In genomic region chr5:34806532-34806931, GRCh38 we compare ENCODE assay signal across 22 cellular contexts. TPM values are rescaled to one million over a fixed set of nuclear protein-coding genes. Genes with fewer than 3 reads are reported as not detected.
A peak's percentile ranks its signal among the peaks of the same experiment; 100 is the strongest.
DNase-seq lines count a peak whose midpoint lies in the region; ATAC-seq, FAIRE-seq and TF ChIP-seq lines count a peak whose summit lies in the region.
"Had no signal": no experiment of that assay in that cellular context is flagged by ENCODE, and none has a peak within 500 bp of the region (broad histone marks: within the 10 kb centered on the region; RNA-seq: fewer than 3 reads in every experiment).

No MANE protein-coding gene starts in this region.

- no peak overlapping the region for H3K4ac ChIP-seq in H9 (ENCODE audit: low read depth, low read length)

- DNase-seq in H9 (no peak), chondrocyte (ENCODE audit: low spot score) (no peak), endothelial cell of umbilical vein (ENCODE audit: low read depth, low spot score) (no peak), NCI-H2196 (lab: John Stamatoyannopoulos, UW; ENCODE audit: unreplicated experiment) (no peak)
- no peak for DNase-seq in stimulated activated naive CD8-positive, alpha-beta T cell treated with anti-CD3 and anti-CD28 coated beads, Interleukin-15, Interleukin-2, amounts not matched to agents 100 U/mL and 50 U/mL, for 24 hours
- DNase-seq: ACHN; BE2C; C1 segment of cervical spinal cord; CD4-positive, CD25-positive, alpha-beta regulatory T cell; CD8-positive, alpha-beta memory T cell; COR-L47 had no signal

- TF ChIP-seq POLR2A in endothelial cell of umbilical vein (IDR thresholded peaks at IDR 0.05; ENCODE audit: low read depth, low read length): no peak

- no peak overlapping the region for H4K8ac ChIP-seq in H9 (replicated peaks; ENCODE audit: insufficient read length, low read depth, low read length)

- FAIRE-seq in endothelial cell of umbilical vein (lab: Jason Lieb, UNC): no peak
- FAIRE-seq: A204.1, D721Med, G401.6, GM12891, GM19239 had no signal

- H2BK20ac ChIP-seq in H9 (ENCODE audit: low read depth, low read length, poor library complexity, severe bottlenecking): no peak overlapping the region

- no peaks in the 10 kb centered on the region for H3K79me1 ChIP-seq in H9 (ENCODE audit: insufficient read depth, low read depth, low read length, poor library complexity, severe bottlenecking)

- WGBS in H9 (ENCODE audit: extremely low coverage, insufficient read length, low lambda C conversion rate): no CpG with 5 or more reads among the region's 6 CpGs

- H2BK5ac ChIP-seq in H9 (ENCODE audit: insufficient read length, low read length): no peak overlapping the region

- no peak overlapping the region for H3K4me2 ChIP-seq in H9 (ENCODE audit: insufficient read depth, insufficient read length, low read length)
- H3K4me2 ChIP-seq in endothelial cell of umbilical vein (ENCODE audit: insufficient read depth, low read length): no peak overlapping the region
- H3K4me2 ChIP-seq: KMS-11 had no signal

- dilution Hi-C loops in endothelial cell of umbilical vein (cut with MboI; ENCODE audit: extremely low pct_ligation_motif_present, low sequenced_read_pairs): no loop called here

- H3K4me1 ChIP-seq in H9 (ENCODE audit: insufficient read depth, low read length): peaks cover 11% of the 10 kb centered on the region; the same call in 1 of the 2 replicates
- H3K4me1 ChIP-seq in endothelial cell of umbilical vein (ENCODE audit: control insufficient read depth, extremely low read depth, insufficient read depth, low read length): no peaks in the 10 kb centered on the region
- H3K4me1 ChIP-seq: BE2C had no signal

- H3K23ac ChIP-seq in H9 (ENCODE audit: insufficient read length, low read depth, low read length): no peak overlapping the region

- H4K91ac ChIP-seq in H9 (ENCODE audit: insufficient read length, low read depth, low read length): no peak overlapping the region

- no peak overlapping the region for H3K9ac ChIP-seq in H9 (ENCODE audit: extremely low read depth, insufficient read length, low read length)
- no peak overlapping the region for H3K9ac ChIP-seq in endothelial cell of umbilical vein (replicated peaks; ENCODE audit: extremely low read depth, insufficient read depth, low read length)
- H3K9ac ChIP-seq: KMS-11 had no signal

- H3K27me3 Mint-ChIP-seq in H9 (ENCODE audit: low read depth): no peaks in the 10 kb centered on the region
- no peaks in the 10 kb centered on the region for H3K27me3 Mint-ChIP-seq in chondrocyte (ENCODE audit: low read depth)
- H3K27me3 Mint-ChIP-seq: CD4-positive, CD25-positive, alpha-beta regulatory T cell had no signal

- H3K36me3 Mint-ChIP-seq in H9 (ENCODE audit: insufficient read depth in 1 of 3, low read depth in 3 of 3) (peaks cover 20 to 65% (median 32%) of the 10 kb centered on the region in 3 experiments; a peak in 6 of 7 replicates), chondrocyte (ENCODE audit: low read depth) (peaks cover 23% of the 10 kb centered on the region)
- H3K36me3 Mint-ChIP-seq: CD4-positive, CD25-positive, alpha-beta regulatory T cell; CD8-positive, alpha-beta memory T cell had no signal

- no peak overlapping the region for H2AK5ac ChIP-seq in H9 (ENCODE audit: insufficient read length, low read length)

- no peak overlapping the region for H4K5ac ChIP-seq in H9 (ENCODE audit: insufficient read length, low read depth, low read length)

- POLR2A ChIA-PET in endothelial cell of umbilical vein (lab: Charles Lee): no interaction called here

- H2AFZ ChIP-seq in H9 (ENCODE audit: low read length) (no peak overlapping the region), endothelial cell of umbilical vein (ENCODE audit: low read depth, low read length) (no peak overlapping the region)

- TF ChIP-seq CTCF in H9 (conservative IDR thresholded peaks at IDR 0.05) (no peak), chondrocyte (IDR thresholded peaks at IDR 0.05) (no peak), endothelial cell of umbilical vein (IDR thresholded peaks at IDR 0.05; ENCODE audit: extremely low read depth in 1 of 2, insufficient read depth in 1 of 2, low read depth in 1 of 2, low read length in 2 of 2) (no peak)

- H3K14ac ChIP-seq in H9 (ENCODE audit: insufficient read depth, low read length): no peak overlapping the region

- H4K20me1 ChIP-seq in H9 (ENCODE audit: control insufficient read depth, insufficient read depth, insufficient read length): no peaks in the 10 kb centered on the region
- no peaks in the 10 kb centered on the region for H4K20me1 ChIP-seq in endothelial cell of umbilical vein (replicated peaks; ENCODE audit: control insufficient read depth, extremely low read depth, insufficient read depth, low read length)

- H3K4me3 Mint-ChIP-seq in H9: no peak overlapping the region
- H3K4me3 Mint-ChIP-seq in chondrocyte (ENCODE audit: unreplicated experiment): no peak overlapping the region
- H3K4me3 Mint-ChIP-seq: CD4-positive, CD25-positive, alpha-beta regulatory T cell; CD8-positive, alpha-beta memory T cell had no signal

- no peak overlapping the region for H3T11ph ChIP-seq in H9 (ENCODE audit: low read length)

- no peak overlapping the region for H2BK120ac ChIP-seq in H9 (ENCODE audit: low read depth, low read length, poor library complexity, severe bottlenecking)

- H3K36me3 ChIP-seq in endothelial cell of umbilical vein (ENCODE audit: control insufficient read depth in 2 of 2, extremely low read depth in 1 of 2, insufficient read depth in 2 of 2, low read length in 2 of 2): peaks cover 30 to 35% of the 10 kb centered on the region in 2 experiments
- H3K36me3 ChIP-seq: BE2C had no signal

- H3K27ac ChIP-seq in H9 (ENCODE audit: insufficient read length, low read depth, low read length) (no peak overlapping the region), endothelial cell of umbilical vein (ENCODE audit: insufficient read depth, low read depth, low read length) (no peak overlapping the region)
- H3K27ac ChIP-seq: KMS-11 had no signal

- no peaks in the 10 kb centered on the region for H3K27me3 ChIP-seq in H9 (ENCODE audit: insufficient read depth, low read length)
- H3K27me3 ChIP-seq in endothelial cell of umbilical vein (ENCODE audit: control insufficient read depth in 2 of 2, insufficient read depth in 2 of 2, low read length in 2 of 2): no peaks in the 10 kb centered on the region
- H3K27me3 ChIP-seq: BE2C had no signal

- CTCF ChIA-PET in endothelial cell of umbilical vein (lab: Charles Lee): interaction anchor here (1.4 to 2.5 kb wide), 2 partner anchors 14 to 320 kb away, joined by 4 to 6 read pairs; no protein-coding TSS in a partner anchor

- intact Hi-C loops in endothelial cell of umbilical vein (cut with micrococcal nuclease): no loop called here

- H3K9me3 Mint-ChIP-seq in H9: no peaks in the 10 kb centered on the region
- no peaks in the 10 kb centered on the region for H3K9me3 Mint-ChIP-seq in chondrocyte (ENCODE audit: low read depth)
- H3K9me3 Mint-ChIP-seq: CD4-positive, CD25-positive, alpha-beta regulatory T cell; CD8-positive, alpha-beta memory T cell had no signal

- H2BK15ac ChIP-seq in H9 (ENCODE audit: low read depth, low read length): no peak overlapping the region

- H3K9me3 ChIP-seq in H9 (ENCODE audit: control insufficient read depth, low read depth, low read length) (no peaks in the 10 kb centered on the region), endothelial cell of umbilical vein (replicated peaks; ENCODE audit: control insufficient read depth, insufficient read depth, low read length) (no peaks in the 10 kb centered on the region)
- H3K9me3 ChIP-seq: BE2C had no signal

- no peaks in the 10 kb centered on the region for H3K23me2 ChIP-seq in H9 (ENCODE audit: insufficient read length, low read depth, low read length, poor library complexity, severe bottlenecking)

- no peaks in the 10 kb centered on the region for H3K9me1 ChIP-seq in endothelial cell of umbilical vein (replicated peaks; ENCODE audit: control insufficient read depth, extremely low read depth, insufficient read depth, low read length)

- no peak overlapping the region for H3K4me3 ChIP-seq in endothelial cell of umbilical vein (replicated peaks in 1 of 3; ENCODE audit: insufficient read depth in 1 of 3, low read depth in 1 of 3, low read length in 3 of 3)

- H3K4me1 Mint-ChIP-seq in H9 (peaks cover 17 to 19% of the 10 kb centered on the region in 2 experiments), chondrocyte (ENCODE audit: low read depth) (peaks cover 54% of the 10 kb centered on the region)
- H3K4me1 Mint-ChIP-seq: CD4-positive, CD25-positive, alpha-beta regulatory T cell; CD8-positive, alpha-beta memory T cell had no signal

- no TSS peak for BruUV-seq in endothelial cell of umbilical vein (replicated peaks; lab: Mats Ljungman, UMichigan)

- no peak overlapping the region for H3K56ac ChIP-seq in H9 (ENCODE audit: insufficient read length, low read depth, low read length)

- H3K79me2 ChIP-seq in H9 (ENCODE audit: insufficient read depth, low read length) (no peaks in the 10 kb centered on the region), endothelial cell of umbilical vein (ENCODE audit: control insufficient read depth, insufficient read depth, low read length) (peaks cover 7% of the 10 kb centered on the region)

- no peak overlapping the region for H2BK12ac ChIP-seq in H9 (ENCODE audit: insufficient read length, low read depth, low read length)

- H3K27ac Mint-ChIP-seq in H9: peak overlapping the region in 2 of 3 experiments; percentile 59 to 73; a peak in 4 of 7 replicates
- peak overlapping the region; percentile 42 for H3K27ac Mint-ChIP-seq in chondrocyte (ENCODE audit: unreplicated experiment)
- H3K27ac Mint-ChIP-seq: CD4-positive, CD25-positive, alpha-beta regulatory T cell; CD8-positive, alpha-beta memory T cell had no signal

- H3K18ac ChIP-seq in H9 (ENCODE audit: insufficient read length, low read depth, low read length): no peak overlapping the region

- no peak for ATAC-seq in stimulated activated naive CD8-positive, alpha-beta T cell treated with anti-CD3 and anti-CD28 coated beads, Interleukin-15, Interleukin-2, amounts not matched to agents 100 U/mL and 50 U/mL, for 24 hours
- ATAC-seq in GM21529 (IDR thresholded peaks at IDR 0.05; ENCODE audit: unreplicated experiment) (no peak), HG02678 (IDR thresholded peaks at IDR 0.05; ENCODE audit: unreplicated experiment) (no peak)
- ATAC-seq: HCT116 had no signal

TF ChIP-seq in endothelial cell of umbilical vein, 7 proteins besides CTCF, POLR2A, EP300 and RAD21 (continues in another document):
- no peak for TF ChIP-seq GATA2 (IDR thresholded peaks at IDR 0.05; ENCODE audit: insufficient read depth, insufficient read length, low read depth, low read length)

RNA-seq across cellular contexts. Expression of gene TTC23L, which starts 32.4 kb away (rescaled TPM):
- total RNA-seq in H9 (2021): 0.96 and 1.3 TPM in 2 replicates
- total RNA-seq in chondrocyte: 1.0 TPM in 1 of 3 replicates, not detected in the others
- total RNA-seq in endothelial cell of umbilical vein: 0.25 TPM in 1 of 2 replicates, not detected in the other
- 0.35 TPM in 1 of 2 replicates, not detected in the other for polyA plus RNA-seq in endothelial cell of umbilical vein
- 0.03 TPM in 1 of 2 replicates, not detected in the other for polyA plus RNA-seq in endothelial cell of umbilical vein (2011; cell fraction: cytosol; rRNA removed)
- polyA plus RNA-seq in endothelial cell of umbilical vein (2011; cell fraction: nucleus; rRNA removed): 0.08 and 0.10 TPM in 2 replicates
- polyA plus RNA-seq in endothelial cell of umbilical vein (2012): not detected in 2 replicates
- not detected in 2 replicates for polyA minus RNA-seq in endothelial cell of umbilical vein
- polyA minus RNA-seq in endothelial cell of umbilical vein (2011; cell fraction: cytosol; rRNA and poly(A)+ RNA removed): not detected
- 0.14 and 0.48 TPM in 2 replicates for polyA minus RNA-seq in endothelial cell of umbilical vein (2011; cell fraction: nucleus; rRNA and poly(A)+ RNA removed)
- total RNA-seq: CD4-positive, CD25-positive, alpha-beta regulatory T cell; H4; HT1080 had no signal
- polyA plus RNA-seq: CD4-positive, CD25-positive, alpha-beta regulatory T cell; CD8-positive, alpha-beta memory T cell had no signal
